In the genomic region with DNA sequence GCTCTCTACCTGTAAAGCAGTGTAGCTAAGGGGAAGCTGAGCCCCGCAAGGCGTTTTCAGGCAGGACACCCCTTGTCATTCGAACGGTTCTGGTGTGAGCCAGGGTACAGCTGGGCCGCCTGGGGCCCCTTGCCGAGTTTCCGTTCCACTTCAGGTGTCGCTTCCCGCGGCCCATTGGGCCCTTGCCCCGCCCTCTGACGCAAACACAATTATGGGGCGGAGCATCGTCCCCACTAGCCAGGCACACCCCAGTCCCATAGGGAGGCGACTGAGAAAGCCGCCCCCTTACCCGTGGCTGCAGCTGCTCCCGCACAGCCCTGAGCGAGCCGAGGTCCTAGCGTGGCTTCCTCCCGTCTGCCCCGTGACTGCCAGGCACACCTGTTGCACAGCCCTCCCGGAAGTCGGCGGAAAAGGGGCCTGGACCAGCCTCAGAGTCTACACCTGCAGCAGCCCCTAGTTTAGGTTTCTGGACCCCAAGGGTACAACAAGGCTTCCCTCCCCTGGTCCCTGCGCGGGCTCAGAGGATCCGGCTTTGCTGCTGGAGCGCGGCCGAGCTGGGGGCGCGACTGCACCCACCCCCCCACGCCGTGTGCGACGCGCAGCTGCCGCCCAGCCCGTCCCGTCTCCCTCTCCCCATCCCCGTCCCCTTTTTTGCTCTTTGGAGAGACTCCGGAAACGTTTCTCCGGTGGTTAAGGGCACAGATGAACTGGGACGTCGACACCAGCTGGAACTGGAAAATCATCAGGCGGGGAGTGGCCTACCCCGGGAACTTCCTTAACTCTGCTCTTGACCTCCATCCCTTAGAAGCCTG, we compare ENCODE assay signal across 8 cellular contexts. TPM values are rescaled to one million over a fixed set of nuclear protein-coding genes. Genes with fewer than 3 reads are reported as not detected.
DNase-seq lines count a peak whose midpoint lies in the region; ATAC-seq and TF ChIP-seq lines count a peak whose summit lies in the region.

A gene with protein sequence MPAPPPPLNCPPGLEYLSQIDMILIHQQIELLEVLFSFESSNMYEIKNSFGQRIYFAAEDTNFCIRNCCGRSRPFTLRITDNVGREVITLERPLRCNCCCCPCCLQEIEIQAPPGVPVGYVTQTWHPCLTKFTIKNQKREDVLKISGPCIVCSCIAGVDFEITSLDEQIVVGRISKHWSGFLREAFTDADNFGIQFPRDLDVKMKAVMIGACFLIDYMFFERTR (minus strand): TSS at position 356 of the 812 bp plus-strand sequence. CDS start 9,657 bp downstream, outside the sequence.

- H3K27me3 Mint-ChIP-seq in GM23338 (ENCODE audit: insufficient read depth, low read depth, poor library complexity) = peaks cover 5% of the 10 kb centered on the region
- peaks cover 0 to 9% of the 10 kb centered on the region in 2 donors for H3K27me3 Mint-ChIP-seq in natural killer cell (ENCODE audit: low read depth in 2 of 2)

- peak within 1 kb of the TSS; percentile 91 for H2AFZ ChIP-seq in GM23338

- H3F3A ChIP-seq in GM23338 (replicated peaks; ENCODE audit: low read depth) = no peaks in the 10 kb centered on the region

- no peaks in the 10 kb centered on the region for H3K79me2 ChIP-seq in GM23338 (replicated peaks; ENCODE audit: insufficient read depth)

- peak within 1 kb of the TSS; percentile 89 for H3K27ac ChIP-seq in GM23338 (ENCODE audit: low read depth)

- TF ChIP-seq CTCF in GM10248 (IDR thresholded peaks at IDR 0.05; ENCODE audit: control extremely low read depth, extremely low read depth, low read depth, missing control alignments) (no peak), GM23338 (conservative IDR thresholded peaks at IDR 0.05; ENCODE audit: low read depth in 2 of 2) (no peak), epithelial cell of proximal tubule (conservative IDR thresholded peaks at IDR 0.05; ENCODE audit: low read depth, low read length) (no peak), natural killer cell (IDR thresholded peaks at IDR 0.05) (no peak)

- no peaks in the 10 kb centered on the region for H4K20me1 ChIP-seq in GM23338 (replicated peaks; ENCODE audit: insufficient read depth)

- no peaks in the 10 kb centered on the region for H3K9me3 Mint-ChIP-seq in GM23338
- H3K9me3 Mint-ChIP-seq in natural killer cell = no peaks in the 10 kb centered on the region

- no peaks in the 10 kb centered on the region for H3K4me1 ChIP-seq in GM23338 (ENCODE audit: insufficient read depth)

- peak within 1 kb of the TSS; percentile 67; the same call in 1 of the 2 replicates for H3K27ac Mint-ChIP-seq in GM23338
- peak within 1 kb of the TSS in 1 of 2 donors; percentile 87 for H3K27ac Mint-ChIP-seq in natural killer cell

- peaks cover 4% of the 10 kb centered on the region; the same call in 2 of the 3 replicates for H3K4me1 Mint-ChIP-seq in GM23338
- H3K4me1 Mint-ChIP-seq in natural killer cell = peaks cover 0 to 7% of the 10 kb centered on the region in 2 donors

- H3K4me3 Mint-ChIP-seq in GM23338 (peak within 1 kb of the TSS; percentile 73), natural killer cell (peak within 1 kb of the TSS; percentile 82)

- H3K27me3 ChIP-seq in GM23338 (ENCODE audit: insufficient read depth) = no peaks in the 10 kb centered on the region

- H3K9me2 ChIP-seq in GM23338 (ENCODE audit: insufficient read depth) = no peaks in the 10 kb centered on the region

- CTCF ChIA-PET in GM10248 (lab: Yijun Ruan, JAX) = interaction anchor here (0.9 to 1.6 kb wide), 3 partner anchors 23 to 280 kb away, joined by 3 to 5 read pairs (median 3); no protein-coding TSS in a partner anchor

- intact Hi-C loops in natural killer cell (cut with micrococcal nuclease) = no loop called here

- peak within 1 kb of the TSS; percentile 69 for H3K4me2 ChIP-seq in GM23338

- H3K36me3 Mint-ChIP-seq in GM23338 (ENCODE audit: low read depth) (no peaks in the 10 kb centered on the region), natural killer cell (no peaks in the 10 kb centered on the region)

- POLR2A ChIA-PET in GM10248 (lab: Yijun Ruan, JAX) = no interaction called here

- H3K36me3 ChIP-seq in GM23338 (ENCODE audit: insufficient read depth) = no peaks in the 10 kb centered on the region

- DNase-seq in GM10248 (ENCODE audit: extremely low spot score) (peak; percentile 85), GM23338 (ENCODE audit: low spot score) (peak; percentile 91), NCI-H1930 (lab: John Stamatoyannopoulos, UW) (peak; percentile 17 to 47), epithelial cell of proximal tubule (ENCODE audit: low read depth) (no peak), natural killer cell (peak; percentile 64), LoVo (ENCODE audit: low spot score) (no peak)
- DNase-seq in activated CD8-positive, alpha-beta memory T cell treated with anti-CD3 and anti-CD28 coated beads, Interleukin-2, amount 50 U/mL, for 4 hours = peak; percentile 74
- DNase-seq in stimulated activated naive CD8-positive, alpha-beta T cell treated with anti-CD3 and anti-CD28 coated beads, Interleukin-15, Interleukin-2, amounts not matched to agents 100 U/mL and 50 U/mL, for 24 hours = peak; percentile 74

- ATAC-seq in GM23338 = peak; percentile 98
- ATAC-seq in natural killer cell = peak; percentile 89 to 95 (median 91)
- ATAC-seq in stimulated activated naive CD8-positive, alpha-beta T cell treated with anti-CD3 and anti-CD28 coated beads, Interleukin-15, Interleukin-2, amounts not matched to agents 100 U/mL and 50 U/mL, for 24 hours = peak; percentile 93

- H3K4me3 ChIP-seq in GM23338 = peak within 1 kb of the TSS; percentile 65
- peak within 1 kb of the TSS; percentile 64 for H3K4me3 ChIP-seq in epithelial cell of proximal tubule (ENCODE audit: low read depth, low read length)

TF ChIP-seq in GM23338, 12 proteins besides CTCF, POLR2A, EP300 and RAD21 (continues in another document):
- TF ChIP-seq JUNB (IDR thresholded peaks at IDR 0.05; ENCODE audit: unreplicated experiment) (no peak), EZH2 (IDR thresholded peaks at IDR 0.05; ENCODE audit: low read depth, unreplicated experiment) (no peak), CREB1 (CRISPR knock-in tag; IDR thresholded peaks at IDR 0.05; ENCODE audit: low read depth) (peak; percentile 74)
- TF ChIP-seq, protein P1, sequence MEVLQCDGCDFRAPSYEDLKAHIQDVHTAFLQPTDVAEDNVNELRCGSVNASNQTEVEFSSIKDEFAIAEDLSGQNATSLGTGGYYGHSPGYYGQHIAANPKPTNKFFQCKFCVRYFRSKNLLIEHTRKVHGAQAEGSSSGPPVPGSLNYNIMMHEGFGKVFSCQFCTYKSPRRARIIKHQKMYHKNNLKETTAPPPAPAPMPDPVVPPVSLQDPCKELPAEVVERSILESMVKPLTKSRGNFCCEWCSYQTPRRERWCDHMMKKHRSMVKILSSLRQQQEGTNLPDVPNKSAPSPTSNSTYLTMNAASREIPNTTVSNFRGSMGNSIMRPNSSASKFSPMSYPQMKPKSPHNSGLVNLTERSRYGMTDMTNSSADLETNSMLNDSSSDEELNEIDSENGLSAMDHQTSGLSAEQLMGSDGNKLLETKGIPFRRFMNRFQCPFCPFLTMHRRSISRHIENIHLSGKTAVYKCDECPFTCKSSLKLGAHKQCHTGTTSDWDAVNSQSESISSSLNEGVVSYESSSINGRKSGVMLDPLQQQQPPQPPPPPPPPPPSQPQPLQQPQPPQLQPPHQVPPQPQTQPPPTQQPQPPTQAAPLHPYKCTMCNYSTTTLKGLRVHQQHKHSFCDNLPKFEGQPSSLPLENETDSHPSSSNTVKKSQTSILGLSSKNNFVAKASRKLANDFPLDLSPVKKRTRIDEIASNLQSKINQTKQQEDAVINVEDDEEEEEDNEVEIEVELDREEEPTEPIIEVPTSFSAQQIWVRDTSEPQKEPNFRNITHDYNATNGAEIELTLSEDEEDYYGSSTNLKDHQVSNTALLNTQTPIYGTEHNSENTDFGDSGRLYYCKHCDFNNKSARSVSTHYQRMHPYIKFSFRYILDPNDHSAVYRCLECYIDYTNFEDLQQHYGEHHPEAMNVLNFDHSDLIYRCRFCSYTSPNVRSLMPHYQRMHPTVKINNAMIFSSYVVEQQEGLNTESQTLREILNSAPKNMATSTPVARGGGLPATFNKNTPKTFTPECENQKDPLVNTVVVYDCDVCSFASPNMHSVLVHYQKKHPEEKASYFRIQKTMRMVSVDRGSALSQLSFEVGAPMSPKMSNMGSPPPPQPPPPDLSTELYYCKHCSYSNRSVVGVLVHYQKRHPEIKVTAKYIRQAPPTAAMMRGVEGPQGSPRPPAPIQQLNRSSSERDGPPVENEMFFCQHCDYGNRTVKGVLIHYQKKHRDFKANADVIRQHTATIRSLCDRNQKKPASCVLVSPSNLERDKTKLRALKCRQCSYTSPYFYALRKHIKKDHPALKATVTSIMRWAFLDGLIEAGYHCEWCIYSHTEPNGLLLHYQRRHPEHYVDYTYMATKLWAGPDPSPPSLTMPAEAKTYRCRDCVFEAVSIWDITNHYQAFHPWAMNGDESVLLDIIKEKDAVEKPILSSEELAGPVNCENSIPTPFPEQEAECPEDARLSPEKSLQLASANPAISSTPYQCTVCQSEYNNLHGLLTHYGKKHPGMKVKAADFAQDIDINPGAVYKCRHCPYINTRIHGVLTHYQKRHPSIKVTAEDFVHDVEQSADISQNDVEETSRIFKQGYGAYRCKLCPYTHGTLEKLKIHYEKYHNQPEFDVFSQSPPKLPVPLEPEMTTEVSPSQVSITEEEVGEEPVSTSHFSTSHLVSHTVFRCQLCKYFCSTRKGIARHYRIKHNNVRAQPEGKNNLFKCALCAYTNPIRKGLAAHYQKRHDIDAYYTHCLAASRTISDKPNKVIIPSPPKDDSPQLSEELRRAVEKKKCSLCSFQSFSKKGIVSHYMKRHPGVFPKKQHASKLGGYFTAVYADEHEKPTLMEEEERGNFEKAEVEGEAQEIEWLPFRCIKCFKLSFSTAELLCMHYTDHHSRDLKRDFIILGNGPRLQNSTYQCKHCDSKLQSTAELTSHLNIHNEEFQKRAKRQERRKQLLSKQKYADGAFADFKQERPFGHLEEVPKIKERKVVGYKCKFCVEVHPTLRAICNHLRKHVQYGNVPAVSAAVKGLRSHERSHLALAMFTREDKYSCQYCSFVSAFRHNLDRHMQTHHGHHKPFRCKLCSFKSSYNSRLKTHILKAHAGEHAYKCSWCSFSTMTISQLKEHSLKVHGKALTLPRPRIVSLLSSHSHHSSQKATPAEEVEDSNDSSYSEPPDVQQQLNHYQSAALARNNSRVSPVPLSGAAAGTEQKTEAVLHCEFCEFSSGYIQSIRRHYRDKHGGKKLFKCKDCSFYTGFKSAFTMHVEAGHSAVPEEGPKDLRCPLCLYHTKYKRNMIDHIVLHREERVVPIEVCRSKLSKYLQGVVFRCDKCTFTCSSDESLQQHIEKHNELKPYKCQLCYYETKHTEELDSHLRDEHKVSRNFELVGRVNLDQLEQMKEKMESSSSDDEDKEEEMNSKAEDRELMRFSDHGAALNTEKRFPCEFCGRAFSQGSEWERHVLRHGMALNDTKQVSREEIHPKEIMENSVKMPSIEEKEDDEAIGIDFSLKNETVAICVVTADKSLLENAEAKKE (CRISPR knock-in tag; IDR thresholded peaks at IDR 0.05) = no peak

RNA-seq across cellular contexts. Expression of the gene that starts here (rescaled TPM):
- total RNA-seq in GM23338 (2014; rRNA removed; shearing (Covaris generic)) = not detected in 2 replicates
- 0.55 TPM in 1 of 2 replicates, not detected in the other for polyA plus RNA-seq in GM23338 (2016; fragmentation: Nextera tagmentation; extraction: Ambion mirVana)
- total RNA-seq in epithelial cell of proximal tubule = not detected in 2 replicates
- under 1 TPM in 1 of 3 donors, not detected in 2; 0.38 TPM for total RNA-seq in natural killer cell

Comparison
In these comparisons a context has a peak if more than half of its experiments do, and no peak if none do; other contexts are left out.
1. Peak in DNase-seq, ATAC-seq, H3K4me3 ChIP-seq, H3K27ac ChIP-seq and H3K4me2 ChIP-seq in GM23338; RNA of the gene not detected or under 1 TPM.
2. Peak in DNase-seq and ATAC-seq in natural killer cell; RNA of the gene not detected or under 1 TPM.
3. DNase-seq: peak in GM10248 (single experiment), NCI-H1930 (2 of 2), activated CD8-positive, alpha-beta memory T cell treated with anti-CD3 and anti-CD28 coated beads, Interleukin-2, amount 50 U/mL, for 4 hours (single experiment) and stimulated activated naive CD8-positive, alpha-beta T cell treated with anti-CD3 and anti-CD28 coated beads, Interleukin-15, Interleukin-2, amounts not matched to agents 100 U/mL and 50 U/mL, for 24 hours (single experiment); none in epithelial cell of proximal tubule (single experiment) and LoVo (single experiment).
4. Peak in every context shown above with its lines, with median percentiles within 50 percentile points of each other: ATAC-seq.